Comparison of ENCODE assay signal across 15 cellular contexts in the genomic region with DNA sequence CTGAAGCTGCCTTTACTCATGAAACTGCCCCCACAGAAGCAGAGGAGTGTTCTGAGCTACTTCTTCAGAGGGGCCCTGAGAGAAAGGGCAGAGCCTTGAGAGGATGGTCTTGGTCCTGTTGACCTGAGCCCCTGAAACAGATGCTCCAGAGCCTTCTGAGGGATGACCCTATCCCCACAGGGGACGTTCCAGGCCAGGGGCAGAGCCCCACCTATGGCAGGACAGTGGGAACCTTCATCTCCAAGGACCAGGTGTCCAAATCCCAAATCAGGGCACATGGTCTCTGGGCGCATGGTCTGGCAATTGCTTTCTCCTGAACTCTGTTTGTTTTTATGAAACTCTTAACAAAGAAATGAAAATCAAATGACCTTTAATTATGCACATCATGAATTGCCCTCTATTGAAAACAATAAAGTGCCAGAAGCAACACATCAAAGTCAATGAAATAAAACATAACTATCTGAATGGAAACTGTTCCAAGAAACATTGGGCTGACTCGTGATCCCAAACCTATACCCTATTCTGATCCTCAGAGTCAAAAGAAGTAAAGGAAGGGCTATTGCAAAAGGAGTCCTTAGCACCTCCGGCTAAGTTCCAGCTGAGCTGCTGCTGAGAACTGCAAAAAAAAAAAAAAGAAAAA. TPM values are rescaled to one million over a fixed set of nuclear protein-coding genes. Genes with fewer than 3 reads are reported as not detected.
A peak's percentile ranks its signal among the peaks of the same experiment; 100 is the strongest.
DNase-seq lines count a peak whose midpoint lies in the region; ATAC-seq, FAIRE-seq and TF ChIP-seq lines count a peak whose summit lies in the region.
"Had no signal": no experiment of that assay in that cellular context is flagged by ENCODE, and none has a peak within 500 bp of the region (broad histone marks: within the 10 kb centered on the region; RNA-seq: fewer than 3 reads in every experiment).

No MANE protein-coding gene starts in this region.

- peaks cover 52% of the 10 kb centered on the region for H3K4me1 Mint-ChIP-seq in activated naive CD4-positive, alpha-beta T cell treated with anti-CD3 and anti-CD28 coated beads, Interleukin-2, amount 10 ng/mL, durations not matched to agents 7 days and 5 days
- peaks cover 40% of the 10 kb centered on the region for H3K4me1 Mint-ChIP-seq in WTC11

- no peaks in the 10 kb centered on the region for H3K9me3 ChIP-seq in kidney (ENCODE audit: control insufficient read depth in 1 of 2, low read length in 2 of 2)
- H3K9me3 ChIP-seq in thyroid gland: no peaks in the 10 kb centered on the region

- TF ChIP-seq CTCF in WTC11 (IDR thresholded peaks at IDR 0.05): no peak
- no peak for TF ChIP-seq CTCF in kidney (IDR thresholded peaks at IDR 0.05; ENCODE audit: borderline replicate concordance, extremely low read depth, insufficient read depth)
- no peak for TF ChIP-seq CTCF in thyroid gland (IDR thresholded peaks at IDR 0.05)

- H3K4me1 ChIP-seq in kidney (ENCODE audit: control insufficient read depth in 1 of 2, insufficient read depth in 1 of 2, low read depth in 1 of 2, low read length in 2 of 2) (no peaks in the 10 kb centered on the region), thyroid gland (peaks cover 34 to 59% of the 10 kb centered on the region in 2 donors)

- DNase-seq in activated naive CD4-positive, alpha-beta T cell treated with anti-CD3 and anti-CD28 coated beads, Interleukin-2, amount 10 ng/mL, durations not matched to agents 7 days and 5 days: no peak
- DNase-seq in activated naive CD4-positive, alpha-beta T cell treated with Interleukin-2 at 50 U/mL for 16 hours: no peak
- DNase-seq in WTC11 (ENCODE audit: low spot score) (no peak), kidney (peak; percentile 35), thyroid gland (peak; percentile 26 to 31), NCI-H2081 (lab: John Stamatoyannopoulos, UW) (no peak), NAMALWA (ENCODE audit: low spot score) (no peak)
- DNase-seq: brain microvascular endothelial cell, GOT3, NCI-H2029 treated with DMSO at 0.1 percent for 48 hours had no signal

- no peak overlapping the region for H3K4me3 Mint-ChIP-seq in activated naive CD4-positive, alpha-beta T cell treated with anti-CD3 and anti-CD28 coated beads, Interleukin-2, amount 10 ng/mL, durations not matched to agents 7 days and 5 days
- no peak overlapping the region for H3K4me3 Mint-ChIP-seq in WTC11

- 66 to 73% methylated on average over 4 of the region's 4 CpGs for WGBS in thyroid gland, 2 donors

- H3K27me3 Mint-ChIP-seq in activated naive CD4-positive, alpha-beta T cell treated with anti-CD3 and anti-CD28 coated beads, Interleukin-2, amount 10 ng/mL, durations not matched to agents 7 days and 5 days: peaks cover 32% of the 10 kb centered on the region
- H3K27me3 Mint-ChIP-seq in WTC11 (ENCODE audit: low read depth): peaks cover 4% of the 10 kb centered on the region

- FAIRE-seq in kidney (lab: Jason Lieb, UNC): no peak
- FAIRE-seq: endometrium, urothelium cell line had no signal

- no peaks in the 10 kb centered on the region for H3K36me3 Mint-ChIP-seq in activated naive CD4-positive, alpha-beta T cell treated with anti-CD3 and anti-CD28 coated beads, Interleukin-2, amount 10 ng/mL, durations not matched to agents 7 days and 5 days
- no peaks in the 10 kb centered on the region for H3K36me3 Mint-ChIP-seq in WTC11

- POLR2A ChIA-PET in WTC11 (lab: Charles Lee): no interaction called here

- intact Hi-C loops in kidney (cut with DNase I) (no loop called here), thyroid gland (cut with DNase I) (no loop called here)

- no peaks in the 10 kb centered on the region for H3K9me3 Mint-ChIP-seq in activated naive CD4-positive, alpha-beta T cell treated with anti-CD3 and anti-CD28 coated beads, Interleukin-2, amount 10 ng/mL, durations not matched to agents 7 days and 5 days
- no peaks in the 10 kb centered on the region for H3K9me3 Mint-ChIP-seq in WTC11

- peak overlapping the region; percentile 34 for H3K27ac Mint-ChIP-seq in activated naive CD4-positive, alpha-beta T cell treated with anti-CD3 and anti-CD28 coated beads, Interleukin-2, amount 10 ng/mL, durations not matched to agents 7 days and 5 days
- peak overlapping the region; percentile 3; the same call in 1 of the 2 replicates for H3K27ac Mint-ChIP-seq in WTC11

- no peak for TF ChIP-seq POLR2A in thyroid gland (IDR thresholded peaks at IDR 0.05)

- H3K36me3 ChIP-seq in kidney (ENCODE audit: control insufficient read depth in 1 of 2, insufficient read depth in 2 of 2, low read length in 2 of 2) (no peaks in the 10 kb centered on the region), thyroid gland (no peaks in the 10 kb centered on the region)
- H3K36me3 ChIP-seq: brain microvascular endothelial cell had no signal

- CTCF ChIA-PET in activated naive CD4-positive, alpha-beta T cell treated with anti-CD3 and anti-CD28 coated beads, Interleukin-2, amount 10 ng/mL, durations not matched to agents 7 days and 5 days (lab: Charles Lee): interaction anchor here (0.9 to 3.2 kb wide), 4 partner anchors 17 to 123 kb away, joined by 4 to 32 read pairs (median 4); no protein-coding TSS in a partner anchor
- CTCF ChIA-PET in WTC11 (lab: Charles Lee): interaction anchor here (0.8 to 9.2 kb wide), 6 partner anchors 16 to 120 kb away, joined by 5 to 94 read pairs (median 9); no protein-coding TSS in a partner anchor

- H3K4me3 ChIP-seq in kidney (ENCODE audit: low read length in 2 of 2): no peak overlapping the region
- H3K4me3 ChIP-seq in thyroid gland (replicated peaks in 1 of 3): no peak overlapping the region

- ATAC-seq in WTC11: no peak
- no peak for ATAC-seq in HG02678 (IDR thresholded peaks at IDR 0.05; ENCODE audit: unreplicated experiment)
- ATAC-seq: left lobe of liver, Right ventricle myocardium inferior had no signal

- H3K27me3 ChIP-seq in thyroid gland: no peaks in the 10 kb centered on the region
- H3K27me3 ChIP-seq: brain microvascular endothelial cell had no signal

- H3K9ac ChIP-seq in kidney (ENCODE audit: low read length in 2 of 2): no peak overlapping the region

- no peak overlapping the region for H3K27ac ChIP-seq in kidney (ENCODE audit: low read depth in 2 of 2, low read length in 2 of 2)
- H3K27ac ChIP-seq in thyroid gland: peak overlapping the region; percentile 40 to 72 (median 70)
- H3K27ac ChIP-seq: brain microvascular endothelial cell had no signal

TF ChIP-seq in WTC11, 78 proteins besides CTCF, POLR2A, EP300 and RAD21 (continues in another document):
- TF ChIP-seq TP53 (CRISPR knock-in tag; IDR thresholded peaks at IDR 0.05) (no peak), STAT6 (CRISPR knock-in tag; conservative IDR thresholded peaks at IDR 0.05; ENCODE audit: low read depth) (no peak), ATF3 (CRISPR knock-in tag; conservative IDR thresholded peaks at IDR 0.05) (no peak), SOX15 (CRISPR knock-in tag; IDR thresholded peaks at IDR 0.05) (no peak), MYBL2 (CRISPR knock-in tag; IDR thresholded peaks at IDR 0.05) (no peak)
- TF ChIP-seq, protein P1, sequence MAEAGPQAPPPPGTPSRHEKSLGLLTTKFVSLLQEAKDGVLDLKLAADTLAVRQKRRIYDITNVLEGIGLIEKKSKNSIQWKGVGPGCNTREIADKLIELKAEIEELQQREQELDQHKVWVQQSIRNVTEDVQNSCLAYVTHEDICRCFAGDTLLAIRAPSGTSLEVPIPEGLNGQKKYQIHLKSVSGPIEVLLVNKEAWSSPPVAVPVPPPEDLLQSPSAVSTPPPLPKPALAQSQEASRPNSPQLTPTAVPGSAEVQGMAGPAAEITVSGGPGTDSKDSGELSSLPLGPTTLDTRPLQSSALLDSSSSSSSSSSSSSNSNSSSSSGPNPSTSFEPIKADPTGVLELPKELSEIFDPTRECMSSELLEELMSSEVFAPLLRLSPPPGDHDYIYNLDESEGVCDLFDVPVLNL (CRISPR knock-in tag; IDR thresholded peaks at IDR 0.05; ENCODE audit: borderline replicate concordance, low read depth): no peak

RNA-seq across cellular contexts. Expression of gene TMPRSS13, which starts 0.5 kb away (rescaled TPM):
- total RNA-seq in WTC11 (2021) (0.62 to 1.1 TPM (median 0.63 TPM) in 3 replicates), kidney (1.9 TPM), thyroid gland (10 to 100 TPM in 3 of 4 donors, 1 to 10 TPM in 1; 8.5 to 24.3 (median 13.0) TPM)
- polyA plus RNA-seq in kidney (ENCODE audit: insufficient read depth, low read depth, low replicate concordance): 1.2 TPM
- total RNA-seq: Right ventricle myocardium inferior had no signal

RNA-seq across cellular contexts. Expression of gene FXYD6, which starts 53.2 kb away (rescaled TPM):
- total RNA-seq in WTC11 (2021) (26.2 to 31.6 TPM (median 30.1 TPM) in 3 replicates), kidney (62.7 TPM), thyroid gland (100 to 1,000 TPM in 2 of 4 donors, 10 to 100 TPM in 2; 34.2 to 143 (median 88.6) TPM)
- 57.8 TPM for polyA plus RNA-seq in kidney (ENCODE audit: insufficient read depth, low read depth, low replicate concordance)

RNA-seq across cellular contexts. Expression of gene IL10RA, which starts 56.5 kb away (rescaled TPM):
- total RNA-seq in WTC11 (2021) (0.41 to 0.74 TPM (median 0.71 TPM) in 3 replicates), kidney (37.2 TPM), thyroid gland (10 to 100 TPM in 3 of 4 donors, 1 to 10 TPM in 1; 5.3 to 21.9 (median 10.6) TPM)
- 1.8 TPM for polyA plus RNA-seq in kidney (ENCODE audit: insufficient read depth, low read depth, low replicate concordance)

Comparison
In these comparisons a context has a peak if more than half of its experiments do, and no peak if none do; other contexts are left out.
1. DNase-seq: peak in kidney (single experiment) and thyroid gland (2 of 2); none in activated naive CD4-positive, alpha-beta T cell treated with anti-CD3 and anti-CD28 coated beads, Interleukin-2, amount 10 ng/mL, durations not matched to agents 7 days and 5 days (single experiment), activated naive CD4-positive, alpha-beta T cell treated with Interleukin-2 at 50 U/mL for 16 hours (single experiment), WTC11 (single experiment), NCI-H2081 (0 of 2) and NAMALWA (single experiment).
2. H3K27ac ChIP-seq: peak in thyroid gland (3 of 3); none in kidney (0 of 2).